In the genomic region with DNA sequence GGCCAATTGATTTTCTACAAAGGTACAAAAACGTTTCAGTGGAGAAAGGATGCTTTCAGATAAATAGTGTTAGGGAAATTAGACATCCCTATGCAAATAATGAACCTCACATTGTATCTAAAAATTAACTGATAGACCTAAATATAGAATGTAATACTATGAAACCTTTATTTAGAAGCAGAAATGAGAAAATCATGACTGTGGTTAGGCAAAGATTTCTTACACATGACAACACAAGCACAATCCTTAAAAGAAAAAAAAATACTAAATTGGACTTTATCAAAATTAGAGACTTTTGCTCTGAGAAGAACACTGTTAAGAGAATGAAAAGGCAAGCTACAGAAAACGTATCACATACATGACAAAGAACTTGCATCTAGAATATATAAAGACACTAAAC, we compare ENCODE assay signal across 27 cellular contexts. TPM values are rescaled to one million over a fixed set of nuclear protein-coding genes. Genes with fewer than 3 reads are reported as not detected.
DNase-seq lines count a peak whose midpoint lies in the region; ATAC-seq, FAIRE-seq and TF ChIP-seq lines count a peak whose summit lies in the region.
"Had no signal": no experiment of that assay in that cellular context is flagged by ENCODE, and none has a peak within 500 bp of the region (broad histone marks: within the 10 kb centered on the region; RNA-seq: fewer than 3 reads in every experiment).

No MANE protein-coding gene starts in this region.

- BruUV-seq in GM12878 (replicated peaks; lab: Mats Ljungman, UMichigan), result no TSS peak

- CTCF ChIA-PET in A549 (lab: Yijun Ruan, JAX) (no interaction called here), GM12878 (lab: Yijun Ruan, JAX) (no interaction called here)

- in situ Hi-C loops in GM12878 (cut with MboI), result no loop called here

- no peaks in the 10 kb centered on the region for H3K4me1 ChIP-seq in A549
- peaks cover 51% of the 10 kb centered on the region for H3K4me1 ChIP-seq in OCI-LY3 (ENCODE audit: low read length)
- peaks cover 16% of the 10 kb centered on the region for H3K4me1 ChIP-seq in GM12878 (ENCODE audit: control insufficient read depth, insufficient read depth, low read length)
- H3K4me1 ChIP-seq in pancreas, result no peaks in the 10 kb centered on the region
- H3K4me1 ChIP-seq: BE2C, Caco-2 had no signal

- H3K9ac ChIP-seq in OCI-LY3 (ENCODE audit: low read length) (no peak overlapping the region), GM12878 (ENCODE audit: control insufficient read depth, insufficient read depth, low read length) (no peak overlapping the region)
- H3K9ac ChIP-seq: BLaER1 had no signal

- intact Hi-C loops in GM12878 (cut with micrococcal nuclease; ENCODE audit: unreplicated experiment), result no loop called here
- intact Hi-C loops in pancreas (cut with DNase I), result no loop called here

- no peak for TF ChIP-seq POLR2A in A549 (IDR thresholded peaks at IDR 0.05; ENCODE audit: low read length)
- no peak for TF ChIP-seq POLR2A in GM12878 (IDR thresholded peaks at IDR 0.05; ENCODE audit: low read depth, low read length)

- H4K20me1 ChIP-seq in OCI-LY3 (ENCODE audit: insufficient read depth, low read length) (no peaks in the 10 kb centered on the region), GM12878 (ENCODE audit: control insufficient read depth, insufficient read depth) (no peaks in the 10 kb centered on the region)
- H4K20me1 ChIP-seq: BLaER1 had no signal

- TF ChIP-seq RAD21 in A549 (conservative IDR thresholded peaks at IDR 0.05 in 1 of 2, IDR thresholded peaks at IDR 0.05 in 1 of 2) (no peak), GM12878 (IDR thresholded peaks at IDR 0.05; ENCODE audit: insufficient read depth, low read depth, low read length) (no peak)

- ATAC-seq in A549 (no peak), GM12878 (peak; percentile 18), pancreas (no peak), GM21526 (IDR thresholded peaks at IDR 0.05; ENCODE audit: low FRiP score, unreplicated experiment) (no peak)

- H3K4me3 ChIP-seq in A549 (no peak overlapping the region), OCI-LY3 (ENCODE audit: low read length) (no peak overlapping the region), GM12878 (no peak overlapping the region), pancreas (no peak overlapping the region)
- H3K4me3 ChIP-seq: BLaER1 had no signal

- TF ChIP-seq EP300 in A549 (IDR thresholded peaks at IDR 0.05), result no peak
- peak in 1 of 2 experiments; percentile 80; a peak in 2 of 4 replicates for TF ChIP-seq EP300 in GM12878 (IDR thresholded peaks at IDR 0.05; ENCODE audit: borderline replicate concordance in 1 of 2, control insufficient read depth in 1 of 2, low read depth in 2 of 2, low read length in 2 of 2)

- no peak overlapping the region for H3K4me2 ChIP-seq in A549
- H3K4me2 ChIP-seq in OCI-LY3 (ENCODE audit: low read length), result 0 out of 2 replicates have a peak overlapping the region, but pooled peaks have one; percentile 18
- H3K4me2 ChIP-seq in GM12878 (ENCODE audit: control insufficient read depth, insufficient read depth), result peak overlapping the region; percentile 13; the same call in 1 of the 2 replicates
- H3K4me2 ChIP-seq: BLaER1 had no signal

- no peak overlapping the region for H2AFZ ChIP-seq in OCI-LY3 (ENCODE audit: low read depth, low read length)
- H2AFZ ChIP-seq in GM12878 (ENCODE audit: control insufficient read depth, low read depth, low read length), result no peak overlapping the region

- H3K27me3 ChIP-seq in OCI-LY3 (ENCODE audit: low read depth, low read length), result no peaks in the 10 kb centered on the region
- H3K27me3 ChIP-seq in GM12878 (replicated peaks in 1 of 2; ENCODE audit: control insufficient read depth in 2 of 2, insufficient read depth in 2 of 2, low read length in 1 of 2), result no peaks in the 10 kb centered on the region
- peaks cover 0 to 4% (median 0%) of the 10 kb centered on the region in 4 donors for H3K27me3 ChIP-seq in pancreas
- H3K27me3 ChIP-seq: BE2C had no signal

- WGBS in A549 (ENCODE audit: missing lambda C conversion rate), result 2% methylated on average over 2 of the region's 2 CpGs
- WGBS in GM12878 (ENCODE audit: insufficient coverage, insufficient replicate concordance, low lambda C conversion rate, missing lambda C conversion rate), result 23% methylated on average over 2 of the region's 2 CpGs
- whole genome bisulfite sequencing in pancreas, 2 donors, result 15 to 23% methylated on average over 2 of the region's 2 CpGs

- H3K9me3 ChIP-seq in A549, result no peaks in the 10 kb centered on the region
- H3K9me3 ChIP-seq in OCI-LY3 (ENCODE audit: insufficient read depth, low read length), result no peaks in the 10 kb centered on the region
- no peaks in the 10 kb centered on the region; the same call in 2 of the 3 replicates for H3K9me3 ChIP-seq in GM12878 (replicated peaks; ENCODE audit: control insufficient read depth, insufficient read depth, low read length)
- no peaks in the 10 kb centered on the region for H3K9me3 ChIP-seq in pancreas
- H3K9me3 ChIP-seq: BE2C, BLaER1, Caco-2 had no signal

- H3K79me2 ChIP-seq in OCI-LY3 (ENCODE audit: low read length) (no peaks in the 10 kb centered on the region), GM12878 (ENCODE audit: control insufficient read depth, insufficient read depth, low read length) (no peaks in the 10 kb centered on the region)

- DNase-seq in A549 (ENCODE audit: low read depth in 1 of 2, low spot score in 1 of 2) (no peak), GM12878 (ENCODE audit: low read depth, low spot score) (no peak), pancreas (no peak), NCI-H446 treated with DMSO at 0.1 percent for 48 hours (lab: John Stamatoyannopoulos, UW) (no peak)
- DNase-seq in activated CD4-positive, alpha-beta T cell treated with anti-CD3 and anti-CD28 coated beads, Interleukin-2, amount 50 U/mL, for 1 hour, result no peak
- DNase-seq: ACHN; BE2C; C1 segment of cervical spinal cord; Caco-2; Calu3; CD4-positive, alpha-beta memory T cell; CD4-positive, CD25-positive, alpha-beta regulatory T cell; CD8-positive, alpha-beta memory T cell; DMS79 treated with DMSO at 0.1 percent for 48 hours; GF-D8 had no signal

- peak; percentile 78 for FAIRE-seq in A549 (lab: Jason Lieb, UNC)
- FAIRE-seq in GM12878 (lab: Jason Lieb, UNC), result no peak
- peak; percentile 64 for FAIRE-seq in pancreas (lab: Jason Lieb, UNC)
- FAIRE-seq: D721Med, G401.6, GM12892, GM18507 had no signal

- H3K27ac ChIP-seq in A549 (no peak overlapping the region), OCI-LY3 (ENCODE audit: low read length) (no peak overlapping the region), GM12878 (ENCODE audit: control insufficient read depth, insufficient read depth) (no peak overlapping the region), pancreas (no peak overlapping the region)
- H3K27ac ChIP-seq: 22Rv1, BLaER1 had no signal

- TF ChIP-seq CTCF in A549 (IDR thresholded peaks at IDR 0.05) (no peak), OCI-LY3 (IDR thresholded peaks at IDR 0.05; ENCODE audit: low read depth, low read length) (no peak), GM12878 (IDR thresholded peaks at IDR 0.05 in 2 of 3, conservative IDR thresholded peaks at IDR 0.05 in 1 of 3; ENCODE audit: control insufficient read depth in 2 of 3, extremely low read depth in 1 of 3, insufficient read depth in 1 of 3, low read depth in 3 of 3, low read length in 3 of 3) (no peak), pancreas (IDR thresholded peaks at IDR 0.05) (no peak)

- RAD21 ChIA-PET in GM12878 (lab: Charles Lee; ENCODE audit: unreplicated experiment), result no interaction called here

- POLR2A ChIA-PET in A549 (lab: Yijun Ruan, JAX) (no interaction called here), GM12878 (lab: Charles Lee) (no interaction called here)

- SMC1A ChIA-PET in GM12878 (lab: Charles Lee; ENCODE audit: uncharacterized antibody, unreplicated experiment), result interaction anchor here (1.4 kb wide), 1 partner anchor 76 kb away, joined by 3 read pairs; no protein-coding TSS in a partner anchor

- H3K36me3 ChIP-seq in OCI-LY3 (replicated peaks; ENCODE audit: low read depth, low read length), result no peaks in the 10 kb centered on the region
- H3K36me3 ChIP-seq in GM12878 (ENCODE audit: control insufficient read depth in 2 of 2, insufficient read depth in 2 of 2, low read length in 1 of 2), result no peaks in the 10 kb centered on the region
- no peaks in the 10 kb centered on the region for H3K36me3 ChIP-seq in pancreas
- H3K36me3 ChIP-seq: BE2C, BLaER1 had no signal

TF ChIP-seq in GM12878, 131 proteins besides CTCF, POLR2A, EP300 and RAD21 (continues in another document):
- TF ChIP-seq NR2F1 (conservative IDR thresholded peaks at IDR 0.05), result no peak
- no peak for TF ChIP-seq PAX5 (IDR thresholded peaks at IDR 0.05; ENCODE audit: borderline replicate concordance, low read depth, low read length)
- no peak for TF ChIP-seq CBX5 (IDR thresholded peaks at IDR 0.05; ENCODE audit: low read depth)
- TF ChIP-seq SUPT20H (IDR thresholded peaks at IDR 0.05; ENCODE audit: borderline replicate concordance, control insufficient read depth, low read depth, low read length), result no peak
- no peak for TF ChIP-seq ESRRA (IDR thresholded peaks at IDR 0.05; ENCODE audit: low read length)
- no peak for TF ChIP-seq TCF3 (IDR thresholded peaks at IDR 0.05; ENCODE audit: borderline replicate concordance, insufficient read depth, low read depth, low read length)

RNA-seq across cellular contexts. Expression of gene SPANXN4, which starts 43.0 kb away (rescaled TPM):
- polyA plus RNA-seq in A549 (2011; rRNA removed) (not detected in 2 replicates), A549 (2017; fragmentation: RNase III; extraction: RNeasy Plus Mini Kit Qiagen cat#74134 plus additional on column Dnase treatment) (not detected in 3 replicates), GM12878 (2011; rRNA removed) (not detected in 2 replicates), GM12878 (2014; fragmentation: Illumina TruSeq; extraction: Trizol) (not detected in 2 replicates), GM12878 (2014; fragmentation: Nextera tagmentation; extraction: Ambion mirVana) (not detected), GM12878 (2014; rRNA removed) (not detected in 2 replicates), GM12878 (2016; fragmentation: Nextera tagmentation; extraction: Ambion mirVana) (not detected), pancreas (not detected)
- polyA plus RNA-seq in A549 (2012; cell fraction: cytosol; rRNA removed), result not detected in 2 replicates
- not detected in 2 replicates for polyA plus RNA-seq in A549 (2012; cell fraction: nucleus; rRNA removed)
- not detected in 2 replicates for polyA minus RNA-seq in A549 (2011; rRNA and poly(A)+ RNA removed)
- total RNA-seq in GM12878 (2013; cell fraction: nucleolus; rRNA removed), result not detected in 2 replicates
- total RNA-seq in GM12878 (2014; rRNA removed) (not detected in 2 replicates), GM12878 (2014; rRNA removed; fragmentation: Illumina TruSeq; extraction: Trizol) (not detected in 2 replicates), GM12878 (2021) (not detected in 2 replicates), pancreas (not detected)
- polyA plus RNA-seq in GM12878 (2011; ENCODE audit: low read depth), result not detected
- polyA plus RNA-seq in GM12878 (2011; cell fraction: cytosol; rRNA removed), result not detected in 2 replicates
- not detected in 2 replicates for polyA plus RNA-seq in GM12878 (2011; cell fraction: nucleus; rRNA removed)
- polyA plus RNA-seq in GM12878 (2012), result not detected in 2 replicates
- not detected in 2 replicates for polyA minus RNA-seq in GM12878 (2011; rRNA and poly(A)+ RNA removed)
- not detected in 2 replicates for polyA minus RNA-seq in GM12878 (2011; cell fraction: cytosol; rRNA and poly(A)+ RNA removed)
- not detected in 2 replicates for polyA minus RNA-seq in GM12878 (2011; cell fraction: nucleus; rRNA and poly(A)+ RNA removed)
- total RNA-seq: A172; A673; Caco-2; Calu3; CD4-positive, alpha-beta memory T cell; CD4-positive, CD25-positive, alpha-beta regulatory T cell; CD8-positive, alpha-beta memory T cell had no signal
- polyA plus RNA-seq: AG04450; CD14-positive monocyte; CD4-positive, alpha-beta memory T cell; CD4-positive, CD25-positive, alpha-beta regulatory T cell; CD8-positive, alpha-beta memory T cell had no signal

Comparison
In these comparisons a context has a peak if more than half of its experiments do, and no peak if none do; other contexts are left out.
1. Of the 24 proteins assayed by ChIP-seq in both GM12878 and A549: peak only in GM12878: BHLHE40; only in A549: none; in both: none; in neither: 22; mixed calls (peak in some experiments, not most) for 1.